11 cellular contexts compared by ENCODE assay signal in genomic region chr6:158707120-158707519, GRCh38. TPM values are rescaled to one million over a fixed set of nuclear protein-coding genes. Genes with fewer than 3 reads are reported as not detected.
A peak's percentile ranks its signal among the peaks of the same experiment; 100 is the strongest.
DNase-seq lines count a peak whose midpoint lies in the region; ATAC-seq and TF ChIP-seq lines count a peak whose summit lies in the region.
"Had no signal": no experiment of that assay in that cellular context is flagged by ENCODE, and none has a peak within 500 bp of the region (broad histone marks: within the 10 kb centered on the region; RNA-seq: fewer than 3 reads in every experiment).

No MANE protein-coding gene starts in this region.

- peaks cover 6% of the 10 kb centered on the region for H3K36me3 Mint-ChIP-seq in Caco-2 (ENCODE audit: insufficient read depth, unreplicated experiment)
- H3K36me3 Mint-ChIP-seq in nephron (ENCODE audit: low read depth) = no peaks in the 10 kb centered on the region
- peaks cover 34 to 46% of the 10 kb centered on the region in 2 donors for H3K36me3 Mint-ChIP-seq in CD14-positive monocyte

- peaks cover 21% of the 10 kb centered on the region for H3K4me1 Mint-ChIP-seq in Caco-2 (ENCODE audit: low read depth, unreplicated experiment)
- H3K4me1 Mint-ChIP-seq in nephron = peaks cover 27% of the 10 kb centered on the region
- H3K4me1 Mint-ChIP-seq in CD14-positive monocyte = peaks cover 18% of the 10 kb centered on the region

- intact Hi-C loops in Caco-2 (cut with micrococcal nuclease; ENCODE audit: unreplicated experiment) (no loop called here), PC-9 (cut with micrococcal nuclease; ENCODE audit: unreplicated experiment) (loop anchor here (2.0 to 10.0 kb wide), 5 partner anchors 24 to 398 kb away; no protein-coding TSS in a partner anchor), CD14-positive monocyte (cut with micrococcal nuclease) (loop anchor here (5.0 to 10.0 kb wide), 3 partner anchors 40 to 428 kb away; no protein-coding TSS in a partner anchor)

- H3K4me2 ChIP-seq in PC-9 = peak overlapping the region; percentile 70

- H3K4me3 Mint-ChIP-seq in Caco-2 (ENCODE audit: unreplicated experiment) (peak overlapping the region; percentile 44), nephron (peak overlapping the region in 1 of 3 experiments; percentile 20), CD14-positive monocyte (no peak overlapping the region)

- H3K9me3 Mint-ChIP-seq in Caco-2 (ENCODE audit: unreplicated experiment) (no peaks in the 10 kb centered on the region), nephron (no peaks in the 10 kb centered on the region), CD14-positive monocyte (no peaks in the 10 kb centered on the region)
- H3K9me3 Mint-ChIP-seq: activated B cell treated with CpG ODN at 0.5 μM for 24 hours had no signal

- H3K27me3 ChIP-seq in Caco-2 (replicated peaks; ENCODE audit: control insufficient read depth, insufficient read depth, low read length) (no peaks in the 10 kb centered on the region), PC-9 (ENCODE audit: insufficient read depth, low read depth) (no peaks in the 10 kb centered on the region)
- H3K27me3 ChIP-seq: ovary had no signal

- no peak overlapping the region for H2AFZ ChIP-seq in PC-9

- no peaks in the 10 kb centered on the region for H3K27me3 Mint-ChIP-seq in Caco-2 (ENCODE audit: insufficient read depth, unreplicated experiment)
- H3K27me3 Mint-ChIP-seq in nephron (ENCODE audit: low read depth) = no peaks in the 10 kb centered on the region
- H3K27me3 Mint-ChIP-seq in CD14-positive monocyte (ENCODE audit: low read depth in 3 of 3) = peaks cover 0 to 3% (median 0%) of the 10 kb centered on the region in 3 donors
- H3K27me3 Mint-ChIP-seq: activated B cell treated with CpG ODN at 0.5 μM for 24 hours had no signal

- TF ChIP-seq CTCF in Caco-2 (IDR thresholded peaks at IDR 0.05; ENCODE audit: insufficient read depth in 1 of 2, low read depth in 1 of 2, low read length in 1 of 2, severe bottlenecking in 1 of 2, unreplicated experiment in 1 of 2) = no peak
- TF ChIP-seq CTCF in PC-9 (conservative IDR thresholded peaks at IDR 0.05) = no peak
- no peak for TF ChIP-seq CTCF in fibroblast of mammary gland (conservative IDR thresholded peaks at IDR 0.05; ENCODE audit: control insufficient read depth, insufficient read depth, low read depth, low read length)
- TF ChIP-seq CTCF in nephron (IDR thresholded peaks at IDR 0.05; ENCODE audit: unreplicated experiment in 3 of 3) = no peak
- no peak for TF ChIP-seq CTCF in CD14-positive monocyte (IDR thresholded peaks at IDR 0.05)

- H3K4me1 ChIP-seq in Caco-2 = peaks cover 43% of the 10 kb centered on the region
- peaks cover 60% of the 10 kb centered on the region for H3K4me1 ChIP-seq in PC-9 (replicated peaks; ENCODE audit: insufficient read depth)

- H3K79me2 ChIP-seq in PC-9 (ENCODE audit: low read depth) = peaks cover 41% of the 10 kb centered on the region

- BruUV-seq in Caco-2 (replicated peaks; lab: Mats Ljungman, UMichigan) (no TSS peak), PC-9 (replicated peaks; lab: Mats Ljungman, UMichigan) (no TSS peak)

- peak; percentile 84 to 92 for DNase-seq in Caco-2
- DNase-seq in PC-9 = peak; percentile 67 to 95
- peak; percentile 48 for DNase-seq in fibroblast of mammary gland (ENCODE audit: low read depth)
- DNase-seq in hippocampal formation (lab: John Stamatoyannopoulos, UW) = no peak
- DNase-seq in CD14-positive monocyte (ENCODE audit: low spot score) = no peak
- DNase-seq: activated B cell treated with CpG ODN at 0.5 μM for 24 hours, cortex of kidney had no signal

- no peaks in the 10 kb centered on the region for H3K9me3 ChIP-seq in Caco-2
- H3K9me3 ChIP-seq in PC-9 (ENCODE audit: insufficient read depth, low read depth) = no peaks in the 10 kb centered on the region
- H3K9me3 ChIP-seq: ovary had no signal

- no peak overlapping the region for H3K4me3 ChIP-seq in Caco-2 (ENCODE audit: low read depth, low read length)
- peak overlapping the region; percentile 60; the same call in 1 of the 2 replicates for H3K4me3 ChIP-seq in PC-9
- no peak overlapping the region for H3K4me3 ChIP-seq in fibroblast of mammary gland (ENCODE audit: control insufficient read depth, low read depth, low read length)
- H3K4me3 ChIP-seq: ovary had no signal

- peak overlapping the region; percentile 93 for H3K27ac Mint-ChIP-seq in Caco-2 (ENCODE audit: unreplicated experiment)
- H3K27ac Mint-ChIP-seq in nephron = peak overlapping the region; percentile 69 to 85 (median 81)
- no peak overlapping the region for H3K27ac Mint-ChIP-seq in CD14-positive monocyte

- ATAC-seq in GM19467 (IDR thresholded peaks at IDR 0.05; ENCODE audit: unreplicated experiment) = no peak
- no peak for ATAC-seq in GM19351 (IDR thresholded peaks at IDR 0.05; ENCODE audit: unreplicated experiment)

- peaks cover 37% of the 10 kb centered on the region for H3F3A ChIP-seq in PC-9 (ENCODE audit: insufficient read depth, low read depth)

- CTCF ChIA-PET in Caco-2 (lab: Charles Lee) (interaction anchor here (0.7 to 0.8 kb wide), 4 partner anchors 11 to 486 kb away, joined by 3 to 6 read pairs (median 4); no protein-coding TSS in a partner anchor), PC-9 (lab: Charles Lee) (interaction anchor here (0.6 to 0.7 kb wide), 3 partner anchors 293 to 574 kb away, joined by 3 to 4 read pairs (median 3); partner anchors contain the start of gene RSPH3)

- no peaks in the 10 kb centered on the region for H4K20me1 ChIP-seq in PC-9 (ENCODE audit: insufficient read depth)

- H3K36me3 ChIP-seq in Caco-2 (ENCODE audit: control insufficient read depth, insufficient read depth, low read length) (no peaks in the 10 kb centered on the region), PC-9 (ENCODE audit: low read depth) (peaks cover 6% of the 10 kb centered on the region; the same call in 1 of the 2 replicates)
- H3K36me3 ChIP-seq: ovary had no signal

- POLR2A ChIA-PET in Caco-2 (lab: Charles Lee) = interaction anchor here (0.5 to 0.7 kb wide), 2 partner anchors 157 to 218 kb away, joined by 4 to 5 read pairs; no protein-coding TSS in a partner anchor
- POLR2A ChIA-PET in PC-9 (lab: Charles Lee; ENCODE audit: unreplicated experiment) = interaction anchor here (0.6 to 0.7 kb wide), 2 partner anchors 113 to 147 kb away, joined by 4 to 5 read pairs; no protein-coding TSS in a partner anchor

- peak overlapping the region; percentile 94 for H3K27ac ChIP-seq in PC-9

- no peaks in the 10 kb centered on the region for H3K9me2 ChIP-seq in PC-9 (ENCODE audit: insufficient read depth)

RNA-seq across cellular contexts. Expression of gene SYTL3, which starts 57.3 kb away (rescaled TPM):
- total RNA-seq in Caco-2 (2022) = 0.86 and 1.1 TPM in 2 replicates
- 7.8 and 8.3 TPM in 2 replicates for total RNA-seq in PC-9 (2021)
- polyA plus RNA-seq in CD14-positive monocyte = 10 to 100 TPM; 14.6 to 14.8 TPM

Comparison
In these comparisons a context has a peak if more than half of its experiments do, and no peak if none do; other contexts are left out.
1. DNase-seq: peak in Caco-2 (2 of 2), PC-9 (2 of 2) and fibroblast of mammary gland (single experiment); none in hippocampal formation (0 of 2) and CD14-positive monocyte (single experiment).
2. H3K27ac Mint-ChIP-seq: peak in Caco-2 (single experiment) and nephron (3 of 3); none in CD14-positive monocyte (0 of 7).